ENCODE assay signal across 25 cellular contexts in genomic region chr3:9080165-9080564, GRCh38.
A peak's percentile ranks its signal among the peaks of the same experiment; 100 is the strongest.
DNase-seq lines count a peak whose midpoint lies in the region; ATAC-seq and TF ChIP-seq lines count a peak whose summit lies in the region.
"Had no signal": no experiment of that assay in that cellular context is flagged by ENCODE, and none has a peak within 500 bp of the region (broad histone marks: within the 10 kb centered on the region; RNA-seq: fewer than 3 reads in every experiment).

No MANE protein-coding gene starts in this region.

- H3K4me3 ChIP-seq in heart left ventricle, result no peak overlapping the region
- H3K4me3 ChIP-seq: esophagus muscularis mucosa, K562, tibial artery had no signal

- intact Hi-C loops in heart left ventricle (cut with DNase I), result no loop called here

- no peaks in the 10 kb centered on the region for H3K27me3 ChIP-seq in heart left ventricle
- H3K27me3 ChIP-seq: esophagus muscularis mucosa, tibial artery had no signal

- no peaks in the 10 kb centered on the region for H3K36me3 Mint-ChIP-seq in activated naive CD8-positive, alpha-beta T cell treated with anti-CD3 and anti-CD28 coated beads, Interleukin-2, amount 50 U/mL, for 24 hours (ENCODE audit: low read depth)
- H3K36me3 Mint-ChIP-seq in activated naive CD8-positive, alpha-beta T cell treated with anti-CD3 and anti-CD28 coated beads for 36 hours, result no peaks in the 10 kb centered on the region
- H3K36me3 Mint-ChIP-seq: CD14-positive monocyte had no signal

- no peaks in the 10 kb centered on the region for H3K9me3 Mint-ChIP-seq in activated naive CD8-positive, alpha-beta T cell treated with anti-CD3 and anti-CD28 coated beads, Interleukin-2, amount 50 U/mL, for 24 hours
- no peaks in the 10 kb centered on the region for H3K9me3 Mint-ChIP-seq in activated naive CD8-positive, alpha-beta T cell treated with anti-CD3 and anti-CD28 coated beads for 36 hours
- no peaks in the 10 kb centered on the region for H3K9me3 Mint-ChIP-seq in stimulated activated naive CD8-positive, alpha-beta T cell treated with anti-CD3 and anti-CD28 coated beads, Interleukin-15, amount 100 ng/mL, for 72 hours
- H3K9me3 Mint-ChIP-seq: CD14-positive monocyte; central memory CD8-positive, alpha-beta T cell had no signal

- H3K27ac Mint-ChIP-seq in activated naive CD8-positive, alpha-beta T cell treated with anti-CD3 and anti-CD28 coated beads, Interleukin-2, amount 50 U/mL, for 24 hours, result no peak overlapping the region
- no peak overlapping the region for H3K27ac Mint-ChIP-seq in activated naive CD8-positive, alpha-beta T cell treated with anti-CD3 and anti-CD28 coated beads for 36 hours
- H3K27ac Mint-ChIP-seq in stimulated activated naive CD8-positive, alpha-beta T cell treated with anti-CD3 and anti-CD28 coated beads, Interleukin-15, amount 100 ng/mL, for 72 hours, result no peak overlapping the region
- H3K27ac Mint-ChIP-seq: mesothelial cell of epicardium, nephron had no signal

- WGBS in heart left ventricle, 4 donors, result 92 to 94% (median 93%) methylated on average over 2 of the region's 2 CpGs

- H3K4me1 ChIP-seq in heart left ventricle, result no peaks in the 10 kb centered on the region
- H3K4me1 ChIP-seq: esophagus muscularis mucosa, tibial artery had no signal

- H3K27me3 Mint-ChIP-seq in activated naive CD8-positive, alpha-beta T cell treated with anti-CD3 and anti-CD28 coated beads, Interleukin-2, amount 50 U/mL, for 24 hours, result no peaks in the 10 kb centered on the region
- H3K27me3 Mint-ChIP-seq in activated naive CD8-positive, alpha-beta T cell treated with anti-CD3 and anti-CD28 coated beads for 36 hours, result no peaks in the 10 kb centered on the region
- no peaks in the 10 kb centered on the region for H3K27me3 Mint-ChIP-seq in stimulated activated naive CD8-positive, alpha-beta T cell treated with anti-CD3 and anti-CD28 coated beads, Interleukin-15, amount 100 ng/mL, for 72 hours
- H3K27me3 Mint-ChIP-seq: central memory CD8-positive, alpha-beta T cell had no signal

- H3K4me1 Mint-ChIP-seq in activated naive CD8-positive, alpha-beta T cell treated with anti-CD3 and anti-CD28 coated beads, Interleukin-2, amount 50 U/mL, for 24 hours, result peaks cover 7% of the 10 kb centered on the region
- peaks cover 6% of the 10 kb centered on the region for H3K4me1 Mint-ChIP-seq in activated naive CD8-positive, alpha-beta T cell treated with anti-CD3 and anti-CD28 coated beads for 36 hours
- H3K4me1 Mint-ChIP-seq in stimulated activated naive CD8-positive, alpha-beta T cell treated with anti-CD3 and anti-CD28 coated beads, Interleukin-15, amount 100 ng/mL, for 72 hours, result peaks cover 15% of the 10 kb centered on the region
- H3K4me1 Mint-ChIP-seq: central memory CD8-positive, alpha-beta T cell; nephron had no signal

- no peak for TF ChIP-seq POLR2A in heart left ventricle (IDR thresholded peaks at IDR 0.05)

- no peaks in the 10 kb centered on the region for H3K9me3 ChIP-seq in heart left ventricle
- H3K9me3 ChIP-seq: esophagus muscularis mucosa, tibial artery had no signal

- no peak for TF ChIP-seq CTCF in heart left ventricle (IDR thresholded peaks at IDR 0.05)

- peak; percentile 76 for ATAC-seq in activated naive CD8-positive, alpha-beta T cell treated with anti-CD3 and anti-CD28 coated beads, Interleukin-2, amount 50 U/mL, for 24 hours
- ATAC-seq in stimulated activated naive CD8-positive, alpha-beta T cell treated with anti-CD3 and anti-CD28 coated beads, Interleukin-15, amount 100 ng/mL, for 72 hours, result peak; percentile 74
- ATAC-seq in heart left ventricle (no peak), HG03439 (IDR thresholded peaks at IDR 0.05; ENCODE audit: unreplicated experiment) (no peak)
- ATAC-seq: K562, left lobe of liver, sciatic nerve, SK-N-SH treated with all-trans-retinoic acid at 6 μM for 48 hours had no signal

- H3K36me3 ChIP-seq in heart left ventricle, result no peaks in the 10 kb centered on the region
- H3K36me3 ChIP-seq: esophagus muscularis mucosa, tibial artery had no signal

- no peak for DNase-seq in activated naive CD8-positive, alpha-beta T cell treated with anti-CD3 and anti-CD28 coated beads, Interleukin-2, amount 50 U/mL, for 24 hours
- no peak for DNase-seq in activated naive CD8-positive, alpha-beta T cell treated with anti-CD3 and anti-CD28 coated beads for 36 hours
- DNase-seq in M059J (ENCODE audit: low read depth) (peak; percentile 53), epithelial cell of prostate (ENCODE audit: low read depth, low spot score) (peak; percentile 31), heart left ventricle (no peak)
- DNase-seq in stimulated activated naive CD8-positive, alpha-beta T cell treated with anti-CD3 and anti-CD28 coated beads, Interleukin-15, amount 100 ng/mL, for 72 hours, result no peak
- DNase-seq in stimulated activated CD4-positive, alpha-beta T cell treated with anti-CD3 and anti-CD28 coated beads, Interleukin-2, amount 100 ng/mL, for 48 hours, result no peak
- DNase-seq: activated CD4-positive, CD25-positive, alpha-beta regulatory T cell; activated effector memory CD4-positive, alpha-beta T cell treated with Interleukin-2 at 50 U/mL for 16 hours; GDM1; MV-4-11; NCI-H187 treated with DMSO at 0.1 percent for 48 hours; NCI-H446; T1000; tibial artery had no signal

- no peak overlapping the region for H3K4me3 Mint-ChIP-seq in activated naive CD8-positive, alpha-beta T cell treated with anti-CD3 and anti-CD28 coated beads, Interleukin-2, amount 50 U/mL, for 24 hours
- no peak overlapping the region for H3K4me3 Mint-ChIP-seq in activated naive CD8-positive, alpha-beta T cell treated with anti-CD3 and anti-CD28 coated beads for 36 hours
- no peak overlapping the region for H3K4me3 Mint-ChIP-seq in stimulated activated naive CD8-positive, alpha-beta T cell treated with anti-CD3 and anti-CD28 coated beads, Interleukin-15, amount 100 ng/mL, for 72 hours
- H3K4me3 Mint-ChIP-seq: CD14-positive monocyte; central memory CD8-positive, alpha-beta T cell; mesothelial cell of epicardium; nephron had no signal

- peak overlapping the region; percentile 56 for H3K27ac ChIP-seq in epithelial cell of prostate
- H3K27ac ChIP-seq in heart left ventricle, result no peak overlapping the region
- H3K27ac ChIP-seq: esophagus muscularis mucosa, tibial artery had no signal

Comparison
In these comparisons a context has a peak if more than half of its experiments do, and no peak if none do; other contexts are left out.
1. ATAC-seq: peak in activated naive CD8-positive, alpha-beta T cell treated with anti-CD3 and anti-CD28 coated beads, Interleukin-2, amount 50 U/mL, for 24 hours (single experiment) and stimulated activated naive CD8-positive, alpha-beta T cell treated with anti-CD3 and anti-CD28 coated beads, Interleukin-15, amount 100 ng/mL, for 72 hours (single experiment); none in heart left ventricle (0 of 4) and HG03439 (single experiment).
2. DNase-seq: peak in M059J (single experiment) and epithelial cell of prostate (single experiment); none in activated naive CD8-positive, alpha-beta T cell treated with anti-CD3 and anti-CD28 coated beads, Interleukin-2, amount 50 U/mL, for 24 hours (single experiment), activated naive CD8-positive, alpha-beta T cell treated with anti-CD3 and anti-CD28 coated beads for 36 hours (single experiment), stimulated activated naive CD8-positive, alpha-beta T cell treated with anti-CD3 and anti-CD28 coated beads, Interleukin-15, amount 100 ng/mL, for 72 hours (0 of 2), heart left ventricle (0 of 5) and stimulated activated CD4-positive, alpha-beta T cell treated with anti-CD3 and anti-CD28 coated beads, Interleukin-2, amount 100 ng/mL, for 48 hours (0 of 2).